9 cellular contexts compared by ENCODE assay signal in the genomic region with DNA sequence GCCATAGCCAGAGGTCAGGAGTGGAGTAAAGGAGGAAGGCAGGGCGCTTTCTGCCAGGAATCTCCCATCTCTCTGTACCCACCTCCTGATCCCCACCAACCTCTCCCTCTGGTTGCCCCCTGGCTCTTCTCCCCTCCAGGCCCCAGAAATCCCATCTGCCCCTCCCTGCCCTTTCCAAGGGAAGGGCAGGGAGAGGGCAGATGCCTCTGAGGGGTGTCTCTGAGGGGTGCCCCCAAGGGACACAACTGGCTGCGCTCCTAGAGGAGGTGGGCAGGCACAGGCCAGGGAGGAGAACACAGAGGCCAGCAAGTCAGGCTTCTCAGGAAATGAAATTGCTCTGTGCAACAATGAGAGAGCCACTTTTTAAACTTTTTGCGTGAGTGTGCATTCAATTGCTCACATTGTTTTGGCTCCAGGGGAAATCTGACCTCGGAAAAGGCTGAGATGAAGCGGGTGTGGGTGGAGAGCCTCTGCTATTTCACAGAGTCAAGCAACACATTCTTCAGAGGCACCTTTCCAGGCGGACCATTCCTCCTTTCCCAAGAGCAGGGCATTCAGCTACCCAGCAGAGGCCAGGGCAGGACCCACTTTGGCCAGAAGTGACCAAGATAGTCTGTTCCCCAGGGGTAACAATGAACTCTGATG.
DNase-seq lines count a peak whose midpoint lies in the region; ATAC-seq, FAIRE-seq and TF ChIP-seq lines count a peak whose summit lies in the region.
"Had no signal": no experiment of that assay in that cellular context is flagged by ENCODE, and none has a peak within 500 bp of the region (broad histone marks: within the 10 kb centered on the region; RNA-seq: fewer than 3 reads in every experiment).

No MANE protein-coding gene starts in this region.

- DNase-seq in Panc1 (ENCODE audit: low read depth, low spot score), result no peak
- peak; percentile 64 to 81 for DNase-seq in cardiac fibroblast (ENCODE audit: low read depth in 2 of 2)
- peak; percentile 58 for DNase-seq in kidney
- DNase-seq in stomach, result peak; percentile 20
- no peak for DNase-seq in glomerular visceral epithelial cell (ENCODE audit: extremely low spot score)
- no peak for DNase-seq in activated CD4-positive, alpha-beta T cell treated with anti-CD3 and anti-CD28 coated beads, Interleukin-2, amount 50 U/mL, for 1 hour
- DNase-seq: NCI-H146 had no signal

- no TSS peak for BruUV-seq in Panc1 (replicated peaks; lab: Mats Ljungman, UMichigan)

- FAIRE-seq in kidney (lab: Jason Lieb, UNC), result no peak

- TF ChIP-seq CTCF in Panc1 (IDR thresholded peaks at IDR 0.05) (no peak), cardiac fibroblast (IDR thresholded peaks at IDR 0.05; ENCODE audit: low read depth, low read length) (no peak), kidney (IDR thresholded peaks at IDR 0.05; ENCODE audit: borderline replicate concordance, extremely low read depth, insufficient read depth) (no peak), stomach (IDR thresholded peaks at IDR 0.05) (no peak)

- TF ChIP-seq EP300 in stomach (IDR thresholded peaks at IDR 0.05), result no peak

- H3K9me3 ChIP-seq in Panc1 (ENCODE audit: control insufficient read depth, insufficient read depth, low read depth, low read length) (no peaks in the 10 kb centered on the region), kidney (ENCODE audit: control insufficient read depth in 1 of 2, low read length in 2 of 2) (peaks cover 0 to 5% of the 10 kb centered on the region in 2 donors), stomach (no peaks in the 10 kb centered on the region)

- CTCF ChIA-PET in Panc1 (lab: Charles Lee), result no interaction called here

- in situ Hi-C loops in Panc1 (cut with HindIII; ENCODE audit: low pct_unique_long_range_greater_than_20kb, low sequenced_read_pairs), result no loop called here

- H3K27ac ChIP-seq in Panc1 (ENCODE audit: low read length), result 0 out of 2 replicates have a peak overlapping the region, but pooled peaks have one; percentile 12
- peak overlapping the region; percentile 38 to 57 for H3K27ac ChIP-seq in kidney (ENCODE audit: low read depth in 2 of 2, low read length in 2 of 2)
- H3K27ac ChIP-seq in stomach, result peak overlapping the region in 1 of 5 donors; percentile 28

- no peak for TF ChIP-seq POLR2A in stomach (IDR thresholded peaks at IDR 0.05)

- POLR2A ChIA-PET in Panc1 (lab: Charles Lee), result no interaction called here

- no peaks in the 10 kb centered on the region for H3K27me3 ChIP-seq in Panc1 (ENCODE audit: control insufficient read depth, insufficient read depth, low read length)
- no peaks in the 10 kb centered on the region for H3K27me3 ChIP-seq in stomach

- ATAC-seq in Panc1, result no peak
- ATAC-seq in HG03460 (IDR thresholded peaks at IDR 0.05; ENCODE audit: unreplicated experiment), result no peak
- no peak for ATAC-seq in GM18519 (IDR thresholded peaks at IDR 0.05; ENCODE audit: low FRiP score, unreplicated experiment)

- H3K4me1 ChIP-seq in Panc1 (ENCODE audit: control insufficient read depth, insufficient read depth, low read length) (peaks cover 22% of the 10 kb centered on the region), kidney (ENCODE audit: control insufficient read depth in 1 of 2, insufficient read depth in 1 of 2, low read depth in 1 of 2, low read length in 2 of 2) (peaks cover 31 to 35% of the 10 kb centered on the region in 2 donors), stomach (peaks cover 24 to 48% (median 34%) of the 10 kb centered on the region in 4 donors)

- H3K9ac ChIP-seq in kidney (ENCODE audit: low read length in 2 of 2), result peak overlapping the region in 1 of 2 donors; percentile 20

- no peaks in the 10 kb centered on the region for H3K36me3 ChIP-seq in Panc1 (ENCODE audit: control insufficient read depth, insufficient read depth, low read length)
- H3K36me3 ChIP-seq in kidney (ENCODE audit: control insufficient read depth in 1 of 2, insufficient read depth in 2 of 2, low read length in 2 of 2), result no peaks in the 10 kb centered on the region
- peaks cover 0 to 20% (median 10%) of the 10 kb centered on the region in 4 donors for H3K36me3 ChIP-seq in stomach

- H3K4me3 ChIP-seq in Panc1 (ENCODE audit: low read depth in 2 of 2, low read length in 2 of 2) (no peak overlapping the region), cardiac fibroblast (replicated peaks in 1 of 2; ENCODE audit: low read depth in 2 of 2, low read length in 2 of 2) (no peak overlapping the region), kidney (ENCODE audit: low read length in 2 of 2) (no peak overlapping the region), stomach (no peak overlapping the region)

- intact Hi-C loops in Panc1 (cut with micrococcal nuclease; ENCODE audit: unreplicated experiment) (no loop called here), kidney (cut with DNase I) (no loop called here), stomach (cut with DNase I; ENCODE audit: low total_unique reads) (no loop called here)

- WGBS in stomach, 5 donors, result 77 to 84% (median 82%) methylated on average over 6 of the region's 6 CpGs

Comparison
In these comparisons a context has a peak if more than half of its experiments do, and no peak if none do; other contexts are left out.
1. DNase-seq: peak in cardiac fibroblast (2 of 2), kidney (single experiment) and stomach (single experiment); none in Panc1 (single experiment), glomerular visceral epithelial cell (single experiment) and activated CD4-positive, alpha-beta T cell treated with anti-CD3 and anti-CD28 coated beads, Interleukin-2, amount 50 U/mL, for 1 hour (single experiment).